In the genomic region with DNA sequence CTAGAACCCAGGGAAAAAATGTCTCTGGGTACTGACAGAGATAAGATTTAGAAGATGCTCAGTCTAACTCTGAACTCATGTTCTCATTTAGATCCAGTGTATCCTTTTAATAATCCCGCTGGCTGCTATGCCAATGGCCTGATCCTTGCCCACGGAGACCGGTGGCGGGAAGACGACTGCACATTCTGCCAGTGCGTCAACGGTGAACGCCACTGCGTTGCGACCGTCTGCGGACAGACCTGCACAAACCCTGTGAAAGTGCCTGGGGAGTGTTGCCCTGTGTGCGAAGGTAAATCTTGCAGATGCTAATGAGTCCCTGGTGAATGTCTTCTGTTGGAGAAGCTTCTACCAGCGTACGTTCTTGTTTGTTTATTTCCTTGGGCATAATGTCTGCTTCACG, we compare ENCODE assay signal across 16 cellular contexts.
"Had no signal": no experiment of that assay in that cellular context is flagged by ENCODE, and none has a peak within 500 bp of the region (broad histone marks: within the 10 kb centered on the region; RNA-seq: fewer than 3 reads in every experiment).

No MANE protein-coding gene starts in this region.

- DNase-seq: activated CD4-positive, alpha-beta T cell treated with anti-CD3 and anti-CD28 coated beads for 1 hour; activated CD4-positive, alpha-beta T cell treated with anti-CD3 and anti-CD28 coated beads, Interleukin-2, amount 50 U/mL, for 48 hours; activated CD8-positive, alpha-beta memory T cell treated with anti-CD3 and anti-CD28 coated beads, Interleukin-2, amount 10 ng/mL, durations not matched to agents 7 days and 5 days; activated effector memory CD4-positive, alpha-beta T cell treated with anti-CD3 and anti-CD28 coated beads, Interleukin-2, amount 50 U/mL, for 16 hours; activated naive CD8-positive, alpha-beta T cell treated with anti-CD3 and anti-CD28 coated beads for 36 hours; activated T-cell treated with anti-CD3 and anti-CD28 coated beads, Interleukin-2, amount 50 U/mL, for 24 hours; left ventricle myocardium inferior; mesendoderm; small intestine; T-helper 2 cell had no signal

- FAIRE-seq: bronchial epithelial cell, small intestine had no signal

- H3K27me3 Mint-ChIP-seq: activated CD8-positive, alpha-beta memory T cell treated with anti-CD3 and anti-CD28 coated beads, Interleukin-2, amount 10 ng/mL, durations not matched to agents 7 days and 5 days; activated naive CD8-positive, alpha-beta T cell treated with anti-CD3 and anti-CD28 coated beads for 36 hours; activated T-cell treated with anti-CD3 and anti-CD28 coated beads, Interleukin-2, amount 50 U/mL, for 24 hours; stimulated activated memory B cell treated with anti-CD40 and anti-IgM and Interleukin-4, amounts not matched to agents 10 μg/mL and 1 μg/mL and 100 μg/mL, for 72 hours had no signal

- H3K9ac ChIP-seq: neural progenitor cell, parathyroid adenoma had no signal

- H2AFZ ChIP-seq: neural progenitor cell, parathyroid adenoma had no signal

- H3K4me2 ChIP-seq: neural progenitor cell had no signal

- H3K27me3 ChIP-seq: gastroesophageal sphincter, neural progenitor cell, tibial nerve had no signal

- H3K4me3 ChIP-seq: gastroesophageal sphincter, left ventricle myocardium inferior, neural progenitor cell, tibial nerve had no signal

- H3K4me3 Mint-ChIP-seq: activated CD8-positive, alpha-beta memory T cell treated with anti-CD3 and anti-CD28 coated beads, Interleukin-2, amount 10 ng/mL, durations not matched to agents 7 days and 5 days; activated naive CD8-positive, alpha-beta T cell treated with anti-CD3 and anti-CD28 coated beads for 36 hours; activated T-cell treated with anti-CD3 and anti-CD28 coated beads, Interleukin-2, amount 50 U/mL, for 24 hours; neural progenitor cell; stimulated activated memory B cell treated with anti-CD40 and anti-IgM and Interleukin-4, amounts not matched to agents 10 μg/mL and 1 μg/mL and 100 μg/mL, for 72 hours had no signal

- H3K4me1 ChIP-seq: neural progenitor cell had no signal

- ATAC-seq: activated CD8-positive, alpha-beta memory T cell treated with anti-CD3 and anti-CD28 coated beads, Interleukin-2, amount 10 ng/mL, durations not matched to agents 7 days and 5 days; gastroesophageal sphincter; stimulated activated memory B cell treated with anti-CD40 and anti-IgM and Interleukin-4, amounts not matched to agents 10 μg/mL and 1 μg/mL and 100 μg/mL, for 72 hours had no signal

- H3K27ac ChIP-seq: neural progenitor cell, parathyroid adenoma had no signal

- H3K4me1 Mint-ChIP-seq: activated CD8-positive, alpha-beta memory T cell treated with anti-CD3 and anti-CD28 coated beads, Interleukin-2, amount 10 ng/mL, durations not matched to agents 7 days and 5 days; activated naive CD8-positive, alpha-beta T cell treated with anti-CD3 and anti-CD28 coated beads for 36 hours; neural progenitor cell; stimulated activated memory B cell treated with anti-CD40 and anti-IgM and Interleukin-4, amounts not matched to agents 10 μg/mL and 1 μg/mL and 100 μg/mL, for 72 hours had no signal

- H3K27ac Mint-ChIP-seq: activated CD8-positive, alpha-beta memory T cell treated with anti-CD3 and anti-CD28 coated beads, Interleukin-2, amount 10 ng/mL, durations not matched to agents 7 days and 5 days; activated naive CD8-positive, alpha-beta T cell treated with anti-CD3 and anti-CD28 coated beads for 36 hours; activated T-cell treated with anti-CD3 and anti-CD28 coated beads, Interleukin-2, amount 50 U/mL, for 24 hours; neural progenitor cell; stimulated activated memory B cell treated with anti-CD40 and anti-IgM and Interleukin-4, amounts not matched to agents 10 μg/mL and 1 μg/mL and 100 μg/mL, for 72 hours had no signal
